In genomic region chr15:71660501-71660900, GRCh38 we compare ENCODE assay signal across 23 cellular contexts.
DNase-seq lines count a peak whose midpoint lies in the region; ATAC-seq and TF ChIP-seq lines count a peak whose summit lies in the region.
"Had no signal": no experiment of that assay in that cellular context is flagged by ENCODE, and none has a peak within 500 bp of the region (broad histone marks: within the 10 kb centered on the region; RNA-seq: fewer than 3 reads in every experiment).

No MANE protein-coding gene starts in this region.

- no peaks in the 10 kb centered on the region for H3K27me3 ChIP-seq in liver (ENCODE audit: control insufficient read depth in 4 of 4, insufficient read depth in 4 of 4, low read length in 3 of 4)
- H3K27me3 ChIP-seq: brain microvascular endothelial cell, gastroesophageal sphincter had no signal

- intact Hi-C loops in left cardiac atrium (cut with DNase I) = no loop called here
- intact Hi-C loops in cardiac septum (cut with DNase I) = loop anchor here (5.0 kb wide), 1 partner anchor 47 kb away; no protein-coding TSS in a partner anchor

- H3K4me3 ChIP-seq in liver (ENCODE audit: low read depth in 1 of 3, low read length in 3 of 3) = no peak overlapping the region
- H3K4me3 ChIP-seq: gastroesophageal sphincter had no signal

- H3K4me1 ChIP-seq in liver (ENCODE audit: control insufficient read depth in 4 of 4, insufficient read depth in 4 of 4, low read length in 3 of 4) = peaks cover 4 to 56% (median 45%) of the 10 kb centered on the region in 4 donors
- H3K4me1 ChIP-seq: BE2C, gastroesophageal sphincter had no signal

- 48% methylated on average over 15 of the region's 15 CpGs for WGBS in liver

- DNase-seq in left cardiac atrium = no peak
- no peak for DNase-seq in cardiac septum (ENCODE audit: low spot score)
- no peak for DNase-seq in effector CD4-positive, alpha-beta T cell
- DNase-seq: activated CD4-positive, alpha-beta memory T cell treated with anti-CD3 and anti-CD28 coated beads, Interleukin-2, amount 10 ng/mL, durations not matched to agents 7 days and 5 days; activated CD4-positive, CD25-positive, alpha-beta regulatory T cell treated with anti-CD3 and anti-CD28 coated beads, Interleukin-2, amount 50 U/mL, for 72 hours; activated gamma-delta T cell; activated naive CD8-positive, alpha-beta T cell treated with anti-CD3 and anti-CD28 coated beads, Interleukin-2, amount 50 U/mL, for 24 hours; BE2C; brain microvascular endothelial cell; DMS79 treated with DMSO at 0.1 percent for 48 hours; effector memory CD4-positive, alpha-beta T cell; H7; IMR-90; NCI-H2107; NCI-H524 treated with DMSO at 0.1 percent for 48 hours; stimulated activated CD4-positive, alpha-beta T cell treated with anti-CD3 and anti-CD28 coated beads, Interleukin-2, amount 100 ng/mL, for 24 hours; T-helper 1 cell had no signal

- H3K9me3 ChIP-seq in liver (ENCODE audit: control insufficient read depth in 4 of 4, low read length in 3 of 4) = no peaks in the 10 kb centered on the region
- H3K9me3 ChIP-seq: BE2C, gastroesophageal sphincter had no signal

- TF ChIP-seq POLR2A in GM18505 (IDR thresholded peaks at IDR 0.05; ENCODE audit: borderline replicate concordance, extremely low read depth, insufficient read depth, insufficient read length) = no peak

- TF ChIP-seq RAD21 in liver (IDR thresholded peaks at IDR 0.05) = no peak

- ATAC-seq in left cardiac atrium (peak; percentile 12 to 42), esophagus mucosa (peak; percentile 84), GM18505 (IDR thresholded peaks at IDR 0.05; ENCODE audit: unreplicated experiment) (no peak), GM18867 (IDR thresholded peaks at IDR 0.05; ENCODE audit: unreplicated experiment) (no peak), HG02870 (IDR thresholded peaks at IDR 0.05; ENCODE audit: unreplicated experiment) (no peak)
- ATAC-seq: activated naive CD8-positive, alpha-beta T cell treated with anti-CD3 and anti-CD28 coated beads, Interleukin-2, amount 50 U/mL, for 24 hours; gastroesophageal sphincter had no signal

- H3K36me3 ChIP-seq in liver (ENCODE audit: control insufficient read depth in 4 of 4, insufficient read depth in 3 of 4, low read depth in 1 of 4, low read length in 3 of 4) = no peaks in the 10 kb centered on the region
- H3K36me3 ChIP-seq: BE2C, brain microvascular endothelial cell, gastroesophageal sphincter had no signal

- TF ChIP-seq CTCF in liver (IDR thresholded peaks at IDR 0.05; ENCODE audit: low read depth, low read length, missing input control) = no peak

- H3K27ac ChIP-seq in liver (ENCODE audit: low read depth in 1 of 2, low read length in 2 of 2) = peak overlapping the region; percentile 44 to 81
- H3K27ac ChIP-seq: brain microvascular endothelial cell, gastroesophageal sphincter had no signal

- no peak overlapping the region for H3K9ac ChIP-seq in liver (ENCODE audit: low read depth in 1 of 2, low read length in 2 of 2)

TF ChIP-seq in liver, 16 proteins besides CTCF, POLR2A, EP300 and RAD21:
- no peak for TF ChIP-seq SP1 (IDR thresholded peaks at IDR 0.05)
- no peak for TF ChIP-seq JUND (IDR thresholded peaks at IDR 0.05)
- no peak for TF ChIP-seq EGR1 (IDR thresholded peaks at IDR 0.05; ENCODE audit: low read depth in 2 of 2)
- TF ChIP-seq GABPA (IDR thresholded peaks at IDR 0.05 in 1 of 2, conservative IDR thresholded peaks at IDR 0.05 in 1 of 2) = no peak
- no peak for TF ChIP-seq FOXA2 (IDR thresholded peaks at IDR 0.05)
- no peak for TF ChIP-seq ATF3 (IDR thresholded peaks at IDR 0.05)
- no peak for TF ChIP-seq TAF1 (conservative IDR thresholded peaks at IDR 0.05)
- no peak for TF ChIP-seq FOXA1 (IDR thresholded peaks at IDR 0.05)
- TF ChIP-seq RXRA (IDR thresholded peaks at IDR 0.05) = no peak
- TF ChIP-seq REST (IDR thresholded peaks at IDR 0.05) = no peak
- no peak for TF ChIP-seq ZBTB33 (IDR thresholded peaks at IDR 0.05)
- no peak for TF ChIP-seq HNF4G (IDR thresholded peaks at IDR 0.05)
- no peak for TF ChIP-seq HNF4A (conservative IDR thresholded peaks at IDR 0.05)
- no peak for TF ChIP-seq YY1 (IDR thresholded peaks at IDR 0.05)

Comparison
In these comparisons a context has a peak if more than half of its experiments do, and no peak if none do; other contexts are left out.
1. ATAC-seq: peak in left cardiac atrium (2 of 2) and esophagus mucosa (single experiment); none in GM18505 (single experiment), GM18867 (single experiment) and HG02870 (single experiment).